17 cellular contexts compared by ENCODE assay signal in genomic region chr13:27639186-27639585, GRCh38.
"Had no signal": no experiment of that assay in that cellular context is flagged by ENCODE, and none has a peak within 500 bp of the region (broad histone marks: within the 10 kb centered on the region; RNA-seq: fewer than 3 reads in every experiment).

No MANE protein-coding gene starts in this region.

- H3K27ac ChIP-seq: cardiac muscle cell, colonic mucosa had no signal

- H3K27me3 Mint-ChIP-seq: activated B cell treated with CpG ODN at 0.5 μM for 24 hours; activated naive CD8-positive, alpha-beta T cell; memory B cell; T-helper 17 cell; type B pancreatic cell had no signal

- H3K27ac Mint-ChIP-seq: activated B cell treated with CpG ODN at 0.5 μM for 24 hours; activated naive CD8-positive, alpha-beta T cell; memory B cell; type B pancreatic cell had no signal

- H3K4me3 ChIP-seq: cardiac muscle cell, colonic mucosa, ovary, stomach had no signal

- DNase-seq: activated B cell treated with CpG ODN at 0.5 μM for 24 hours; activated effector memory CD4-positive, alpha-beta T cell treated with anti-CD3 and anti-CD28 coated beads, Interleukin-2, amount 50 U/mL, for 16 hours; activated T-cell treated with anti-CD3 and anti-CD28 coated beads, Interleukin-2, amount 50 U/mL, for 1 hour; colonic mucosa; effector CD8-positive, alpha-beta T cell; immature natural killer cell; left colon; stimulated activated CD4-positive, alpha-beta T cell treated with anti-CD3 and anti-CD28 coated beads, Interleukin-4, amount 100 ng/mL, for 4 hours; stomach; T-helper 17 cell had no signal

- H3K27me3 ChIP-seq: cardiac muscle cell, colonic mucosa, ovary, stomach had no signal

- H3K9me3 ChIP-seq: colonic mucosa, ovary, stomach had no signal

- H3K4me1 ChIP-seq: colonic mucosa had no signal

- H3K36me3 ChIP-seq: cardiac muscle cell, colonic mucosa, ovary, stomach had no signal

- H3K4me3 Mint-ChIP-seq: activated B cell treated with CpG ODN at 0.5 μM for 24 hours; activated naive CD8-positive, alpha-beta T cell; immature natural killer cell; memory B cell; neural crest cell; T-helper 17 cell; type B pancreatic cell had no signal

- H3K9me3 Mint-ChIP-seq: activated B cell treated with CpG ODN at 0.5 μM for 24 hours, immature natural killer cell, memory B cell, neural crest cell, type B pancreatic cell had no signal

- H3K36me3 Mint-ChIP-seq: immature natural killer cell had no signal

- ATAC-seq: left colon, Right ventricle myocardium inferior, T-helper 17 cell had no signal
